9 cellular contexts compared by ENCODE assay signal in genomic region chr9:136110082-136111061, GRCh38. TPM values are rescaled to one million over a fixed set of nuclear protein-coding genes. Genes with fewer than 3 reads are reported as not detected.
A peak's percentile ranks its signal among the peaks of the same experiment; 100 is the strongest.
DNase-seq lines count a peak whose midpoint lies in the region; ATAC-seq, FAIRE-seq and TF ChIP-seq lines count a peak whose summit lies in the region.
"Had no signal": no experiment of that assay in that cellular context is flagged by ENCODE, and none has a peak within 500 bp of the region (broad histone marks: within the 10 kb centered on the region; RNA-seq: fewer than 3 reads in every experiment).

No MANE protein-coding gene starts in this region.

- H3K4ac ChIP-seq in H9 (ENCODE audit: low read depth, low read length), result no peak overlapping the region

- no peak overlapping the region for H2BK5ac ChIP-seq in H9 (ENCODE audit: insufficient read length, low read length)

- H3K9ac ChIP-seq in H9 (ENCODE audit: extremely low read depth, insufficient read length, low read length), result no peak overlapping the region
- no peak overlapping the region for H3K9ac ChIP-seq in rectal smooth muscle tissue (ENCODE audit: low read length)

- H3K4me1 ChIP-seq in H9 (ENCODE audit: insufficient read depth, low read length) (no peaks in the 10 kb centered on the region; the same call in 1 of the 2 replicates), rectal smooth muscle tissue (ENCODE audit: control insufficient read depth, insufficient read depth, low read length) (peaks cover 15% of the 10 kb centered on the region)

- peak overlapping the region; percentile 7 for H3K4me2 ChIP-seq in H9 (ENCODE audit: insufficient read depth, insufficient read length, low read length)

- TF ChIP-seq CTCF in CD14-positive monocyte (IDR thresholded peaks at IDR 0.05) (no peak), H9 (conservative IDR thresholded peaks at IDR 0.05) (peak; percentile 45; the same call in 2 of the 3 replicates)

- no peak overlapping the region for H4K5ac ChIP-seq in H9 (ENCODE audit: insufficient read length, low read depth, low read length)

- H3K4me1 Mint-ChIP-seq in CD14-positive monocyte, result peaks cover 66% of the 10 kb centered on the region
- peaks cover 34 to 43% of the 10 kb centered on the region in 2 experiments for H3K4me1 Mint-ChIP-seq in H9

- H3K27ac ChIP-seq in H9 (ENCODE audit: insufficient read length, low read depth, low read length) (no peak overlapping the region), rectal smooth muscle tissue (ENCODE audit: low read depth, low read length) (peak overlapping the region; percentile 82)

- no peaks in the 10 kb centered on the region for H3K23me2 ChIP-seq in H9 (ENCODE audit: insufficient read length, low read depth, low read length, poor library complexity, severe bottlenecking)

- no peaks in the 10 kb centered on the region for H4K20me1 ChIP-seq in H9 (ENCODE audit: control insufficient read depth, insufficient read depth, insufficient read length)

- DNase-seq in CD14-positive monocyte (ENCODE audit: low spot score), result no peak
- DNase-seq in H9, result peak; percentile 66
- DNase-seq in activated CD4-positive, alpha-beta T cell treated with anti-CD3 and anti-CD28 coated beads, Interleukin-2, amount 50 U/mL, for 48 hours, result peak; percentile 36 to 53
- DNase-seq in fibroblast of gingiva (ENCODE audit: low read depth), result peak; percentile 20
- no peak for DNase-seq in HTR-8/SVneo (ENCODE audit: insufficient read length, low spot score)
- DNase-seq in NCI-H2107 treated with DMSO at 0.1 percent for 48 hours (lab: John Stamatoyannopoulos, UW; ENCODE audit: unreplicated experiment), result no peak

- H3K4me3 Mint-ChIP-seq in CD14-positive monocyte (peak overlapping the region; percentile 68 to 85), H9 (peak overlapping the region; percentile 53 to 67)

- no peaks in the 10 kb centered on the region for H3K79me2 ChIP-seq in H9 (ENCODE audit: insufficient read depth, low read length)

- no peak overlapping the region for H2BK20ac ChIP-seq in H9 (ENCODE audit: low read depth, low read length, poor library complexity, severe bottlenecking)

- H3K27me3 Mint-ChIP-seq in CD14-positive monocyte (ENCODE audit: low read depth in 3 of 3) (peaks cover 23 to 34% (median 27%) of the 10 kb centered on the region in 3 donors), H9 (ENCODE audit: low read depth) (no peaks in the 10 kb centered on the region)

- H2BK15ac ChIP-seq in H9 (ENCODE audit: low read depth, low read length), result no peak overlapping the region

- H3K9me3 Mint-ChIP-seq in CD14-positive monocyte (peaks cover 0 to 7% (median 0%) of the 10 kb centered on the region in 7 donors), H9 (no peaks in the 10 kb centered on the region)

- no peaks in the 10 kb centered on the region for H3K9me3 ChIP-seq in H9 (ENCODE audit: control insufficient read depth, low read depth, low read length)
- H3K9me3 ChIP-seq: mucosa of descending colon had no signal

- no peak overlapping the region for H2BK12ac ChIP-seq in H9 (ENCODE audit: insufficient read length, low read depth, low read length)

- no peak overlapping the region for H3K56ac ChIP-seq in H9 (ENCODE audit: insufficient read length, low read depth, low read length)

- no peak for FAIRE-seq in HTR-8/SVneo (lab: Jason Lieb, UNC)

- no peak for ATAC-seq in GM18873 (IDR thresholded peaks at IDR 0.05; ENCODE audit: low FRiP score, unreplicated experiment)

- peaks cover 22 to 23% of the 10 kb centered on the region in 2 donors for H3K36me3 Mint-ChIP-seq in CD14-positive monocyte
- H3K36me3 Mint-ChIP-seq in H9 (ENCODE audit: insufficient read depth in 1 of 3, low read depth in 3 of 3), result peaks cover 1 to 15% (median 13%) of the 10 kb centered on the region in 3 experiments; a peak in 5 of 7 replicates

- H3K4me3 ChIP-seq in rectal smooth muscle tissue (ENCODE audit: low read length), result peak overlapping the region; percentile 61
- H3K4me3 ChIP-seq: mucosa of descending colon had no signal

- H3K14ac ChIP-seq in H9 (ENCODE audit: insufficient read depth, low read length), result no peak overlapping the region

- no peaks in the 10 kb centered on the region for H3K79me1 ChIP-seq in H9 (ENCODE audit: insufficient read depth, low read depth, low read length, poor library complexity, severe bottlenecking)

- H3T11ph ChIP-seq in H9 (ENCODE audit: low read length), result no peak overlapping the region

- H3K27ac Mint-ChIP-seq in CD14-positive monocyte (peak overlapping the region in 6 of 7 donors; percentile 12 to 78 (median 69)), H9 (peak overlapping the region in 1 of 3 experiments; percentile 95; a peak in 2 of 7 replicates)

- H3K36me3 ChIP-seq in rectal smooth muscle tissue (ENCODE audit: control insufficient read depth, insufficient read depth, low read length), result peaks cover 6% of the 10 kb centered on the region

- H2AK5ac ChIP-seq in H9 (ENCODE audit: insufficient read length, low read length), result no peak overlapping the region

- H3K27me3 ChIP-seq in H9 (ENCODE audit: insufficient read depth, low read length), result no peaks in the 10 kb centered on the region
- no peaks in the 10 kb centered on the region for H3K27me3 ChIP-seq in rectal smooth muscle tissue (ENCODE audit: control insufficient read depth, insufficient read depth, low read length)

- no peak overlapping the region for H4K91ac ChIP-seq in H9 (ENCODE audit: insufficient read length, low read depth, low read length)

- H2BK120ac ChIP-seq in H9 (ENCODE audit: low read depth, low read length, poor library complexity, severe bottlenecking), result no peak overlapping the region

- no peak overlapping the region for H2AFZ ChIP-seq in H9 (ENCODE audit: low read length)

- H4K8ac ChIP-seq in H9 (replicated peaks; ENCODE audit: insufficient read length, low read depth, low read length), result no peak overlapping the region

- no CpG with 5 or more reads among the region's 42 CpGs for WGBS in H9 (ENCODE audit: extremely low coverage, insufficient read length, low lambda C conversion rate)

- intact Hi-C loops in CD14-positive monocyte (cut with micrococcal nuclease), result no loop called here

- H3K23ac ChIP-seq in H9 (ENCODE audit: insufficient read length, low read depth, low read length), result no peak overlapping the region

- no peak overlapping the region for H3K18ac ChIP-seq in H9 (ENCODE audit: insufficient read length, low read depth, low read length)

RNA-seq across cellular contexts. Expression of gene TMEM250, which starts 8.3 kb away (rescaled TPM):
- 10 to 100 TPM; 30.9 to 38.0 TPM for polyA plus RNA-seq in CD14-positive monocyte
- 48.1 and 48.3 TPM in 2 replicates for total RNA-seq in H9 (2021)

RNA-seq across cellular contexts. Expression of gene NACC2, which starts 15.3 kb away (rescaled TPM):
- polyA plus RNA-seq in CD14-positive monocyte, result 1 to 10 TPM; 8.1 to 8.7 TPM
- 11.5 TPM in 2 replicates for total RNA-seq in H9 (2021)

Comparison
In these comparisons a context has a peak if more than half of its experiments do, and no peak if none do; other contexts are left out.
1. DNase-seq: peak in H9 (single experiment), activated CD4-positive, alpha-beta T cell treated with anti-CD3 and anti-CD28 coated beads, Interleukin-2, amount 50 U/mL, for 48 hours (2 of 2) and fibroblast of gingiva (single experiment); none in CD14-positive monocyte (single experiment), HTR-8/SVneo (single experiment) and NCI-H2107 treated with DMSO at 0.1 percent for 48 hours (single experiment).